Comparison of ENCODE assay signal across 8 cellular contexts in genomic region chr20:20017001-20017851, GRCh38. TPM values are rescaled to one million over a fixed set of nuclear protein-coding genes. Genes with fewer than 3 reads are reported as not detected.
A peak's percentile ranks its signal among the peaks of the same experiment; 100 is the strongest.
DNase-seq lines count a peak whose midpoint lies in the region; ATAC-seq and TF ChIP-seq lines count a peak whose summit lies in the region.

Gene NAA20, plus strand, starts transcription at chr20:20017362. Its CDS starts 35 bp downstream, at chr20:20017397.

- H3K27me3 ChIP-seq in right lobe of liver = no peaks in the 10 kb centered on the region

- H3K4me1 ChIP-seq in right lobe of liver = peaks cover 0 to 23% (median 11%) of the 10 kb centered on the region in 4 donors

- peak within 1 kb of the TSS; percentile 52 to 60 (median 56) for H3K27ac ChIP-seq in right lobe of liver

- peak; percentile 70 to 87 (median 74) for TF ChIP-seq CTCF in right lobe of liver (IDR thresholded peaks at IDR 0.05)

- peaks cover 0 to 4% (median 0%) of the 10 kb centered on the region in 4 donors for H3K36me3 ChIP-seq in right lobe of liver

- DNase-seq in CD1c-positive myeloid dendritic cell (ENCODE audit: extremely low spot score) (peak; percentile 93), NCI-H748 (lab: John Stamatoyannopoulos, UW; ENCODE audit: unreplicated experiment) (peak; percentile 99), dermis microvascular lymphatic vessel endothelial cell (ENCODE audit: low read depth in 2 of 2) (peak; percentile 79 to 93), right lobe of liver (peak; percentile 95 to 97 (median 96))
- peak; percentile 92 to 94 for DNase-seq in activated CD4-positive, alpha-beta T cell treated with anti-CD3 and anti-CD28 coated beads, Interleukin-2, amount 50 U/mL, for 48 hours
- DNase-seq in stimulated activated CD4-positive, alpha-beta T cell treated with anti-CD3 and anti-CD28 coated beads, Interleukin-4, amount 100 ng/mL, for 4 hours = peak; percentile 88 to 89

- H3K4me3 ChIP-seq in right lobe of liver = peak within 1 kb of the TSS; percentile 84 to 99 (median 91)

- ATAC-seq in GM19328 (IDR thresholded peaks at IDR 0.05; ENCODE audit: unreplicated experiment) = peak; percentile 99
- peak; percentile 95 for ATAC-seq in HG03520 (IDR thresholded peaks at IDR 0.05; ENCODE audit: unreplicated experiment)
- peak; percentile 99 for ATAC-seq in right lobe of liver

- H3K9me3 ChIP-seq in right lobe of liver = no peaks in the 10 kb centered on the region

- peak; percentile 44 for TF ChIP-seq POLR2A in right lobe of liver (IDR thresholded peaks at IDR 0.05)

- intact Hi-C loops in right lobe of liver (cut with DNase I) = no loop called here

- 0% methylated on average over 1 of the region's 82 CpGs for WGBS in right lobe of liver (ENCODE audit: insufficient coverage, low coverage, low lambda C conversion rate, missing lambda C conversion rate)

RNA-seq across cellular contexts. Expression of gene NAA20, which starts in this region (rescaled TPM):
- total RNA-seq in dermis microvascular lymphatic vessel endothelial cell (38.2 and 46.5 TPM in 2 replicates), right lobe of liver (10 to 100 TPM; 34.0 to 48.0 (median 41.7) TPM)

Comparison
In these comparisons a context has a peak if more than half of its experiments do, and no peak if none do; other contexts are left out.
1. Peak in every context shown above with its lines: DNase-seq, ATAC-seq, H3K4me3 ChIP-seq and H3K27ac ChIP-seq.